ENCODE assay signal across 24 cellular contexts in the genomic region with DNA sequence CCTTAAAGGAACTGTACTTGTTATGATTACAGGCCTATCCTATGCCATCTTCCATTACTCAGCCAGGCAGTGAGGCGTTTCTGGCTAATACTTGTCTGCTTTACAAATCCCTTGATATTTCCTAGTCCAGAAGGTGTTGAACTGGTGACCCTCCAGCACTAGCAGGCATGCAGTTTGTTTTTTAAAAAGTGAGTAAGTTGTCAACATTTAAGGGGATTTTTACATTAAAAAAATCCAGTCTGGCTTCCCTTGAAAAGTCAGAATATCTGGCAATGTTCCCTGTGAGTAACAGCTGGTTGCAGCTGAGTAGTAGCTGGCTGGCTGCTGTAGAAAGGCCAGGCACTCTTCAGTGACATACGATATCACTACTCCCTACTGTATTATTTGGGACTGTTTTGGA. TPM values are rescaled to one million over a fixed set of nuclear protein-coding genes. Genes with fewer than 3 reads are reported as not detected.
A peak's percentile ranks its signal among the peaks of the same experiment; 100 is the strongest.
DNase-seq lines count a peak whose midpoint lies in the region; ATAC-seq and TF ChIP-seq lines count a peak whose summit lies in the region.
"Had no signal": no experiment of that assay in that cellular context is flagged by ENCODE, and none has a peak within 500 bp of the region (broad histone marks: within the 10 kb centered on the region; RNA-seq: fewer than 3 reads in every experiment).

No MANE protein-coding gene starts in this region.

- intact Hi-C loops in left lung (cut with DNase I) = no loop called here

- H3K9me3 ChIP-seq in SJCRH30 (replicated peaks) (no peaks in the 10 kb centered on the region), left lung (no peaks in the 10 kb centered on the region)
- H3K9me3 ChIP-seq: esophagus squamous epithelium, lower lobe of right lung, SJSA1, thyroid gland had no signal

- peak; percentile 41 for DNase-seq in DMS 273 treated with DMSO at 0.1 percent for 48 hours (lab: John Stamatoyannopoulos, UW)
- DNase-seq in NCI-H1092 treated with DMSO at 0.1 percent for 48 hours (lab: John Stamatoyannopoulos, UW) = peak; percentile 80
- DNase-seq in SJCRH30 = peak; percentile 43 to 69
- no peak for DNase-seq in left lung
- DNase-seq in substantia nigra (lab: John Stamatoyannopoulos, UW) = no peak
- DNase-seq: activated CD8-positive, alpha-beta T cell treated with anti-CD3 and anti-CD28 coated beads for 36 hours; activated naive CD4-positive, alpha-beta T cell treated with anti-CD3 and anti-CD28 coated beads, Interleukin-2, amount 10 ng/mL, durations not matched to agents 7 days and 5 days; activated T-cell treated with anti-CD3 and anti-CD28 coated beads, Interleukin-2, amount 50 U/mL, for 4 hours; AML-193; anterior cingulate cortex; esophagus squamous epithelium; H9; lower lobe of right lung; NCI-H187 treated with DMSO at 0.1 percent for 48 hours; NCI-H526; OCI-M1; stimulated activated CD4-positive, alpha-beta T cell treated with anti-CD3 and anti-CD28 coated beads, Interleukin-15, amount 100 ng/mL, for 24 hours; T-helper 2 cell; thyroid gland had no signal

- H3K27me3 ChIP-seq in SJCRH30 = no peaks in the 10 kb centered on the region
- H3K27me3 ChIP-seq in left lung = peaks cover 0 to 4% of the 10 kb centered on the region in 2 donors
- H3K27me3 ChIP-seq: thyroid gland had no signal

- no peak for TF ChIP-seq CTCF in left lung (IDR thresholded peaks at IDR 0.05)

- no peaks in the 10 kb centered on the region for H3K36me3 ChIP-seq in SJCRH30
- H3K36me3 ChIP-seq in left lung = no peaks in the 10 kb centered on the region
- H3K36me3 ChIP-seq: esophagus squamous epithelium, lower lobe of right lung, SJSA1, thyroid gland had no signal

- H3K4me1 ChIP-seq in SJCRH30 = peaks cover 6% of the 10 kb centered on the region
- no peaks in the 10 kb centered on the region for H3K4me1 ChIP-seq in left lung
- H3K4me1 ChIP-seq: lower lobe of right lung, SJSA1, thyroid gland had no signal

- ATAC-seq in left lung (peak; percentile 17), GM18867 (IDR thresholded peaks at IDR 0.05; ENCODE audit: unreplicated experiment) (no peak), HG03460 (IDR thresholded peaks at IDR 0.05; ENCODE audit: unreplicated experiment) (no peak)
- ATAC-seq: activated CD8-positive, alpha-beta T cell treated with anti-CD3 and anti-CD28 coated beads for 36 hours; activated T-cell treated with anti-CD3 and anti-CD28 coated beads, Interleukin-2, amount 50 U/mL, for 4 hours had no signal

- H3K27ac ChIP-seq in SJCRH30 (no peak overlapping the region), left lung (no peak overlapping the region), substantia nigra (ENCODE audit: low read depth, low read length, poor library complexity, severe bottlenecking) (no peak overlapping the region)
- H3K27ac ChIP-seq: esophagus squamous epithelium, lower lobe of right lung, SJSA1, thyroid gland had no signal

- H3K4me3 ChIP-seq in SJCRH30 (no peak overlapping the region), left lung (no peak overlapping the region)
- H3K4me3 ChIP-seq: esophagus squamous epithelium, lower lobe of right lung, SJSA1, thyroid gland had no signal

RNA-seq across cellular contexts. Expression of gene GRIN3A, which starts 21.8 kb away (rescaled TPM):
- total RNA-seq in SJCRH30 (2014; rRNA removed; shearing (Covaris generic)) = not detected in 2 replicates
- total RNA-seq in left lung = under 1 TPM in 1 of 2 donors, not detected in 1; 0.13 TPM
- total RNA-seq: activated CD8-positive, alpha-beta T cell treated with anti-CD3 and anti-CD28 coated beads for 36 hours; activated T-cell treated with anti-CD3 and anti-CD28 coated beads, Interleukin-2, amount 50 U/mL, for 4 hours; H9; M059J; omental fat pad; SJSA1; thyroid gland had no signal

Comparison
In these comparisons a context has a peak if more than half of its experiments do, and no peak if none do; other contexts are left out.
1. DNase-seq: peak in DMS 273 treated with DMSO at 0.1 percent for 48 hours (single experiment), NCI-H1092 treated with DMSO at 0.1 percent for 48 hours (single experiment) and SJCRH30 (2 of 2); none in left lung (0 of 2) and substantia nigra (0 of 49).